In the genomic region with DNA sequence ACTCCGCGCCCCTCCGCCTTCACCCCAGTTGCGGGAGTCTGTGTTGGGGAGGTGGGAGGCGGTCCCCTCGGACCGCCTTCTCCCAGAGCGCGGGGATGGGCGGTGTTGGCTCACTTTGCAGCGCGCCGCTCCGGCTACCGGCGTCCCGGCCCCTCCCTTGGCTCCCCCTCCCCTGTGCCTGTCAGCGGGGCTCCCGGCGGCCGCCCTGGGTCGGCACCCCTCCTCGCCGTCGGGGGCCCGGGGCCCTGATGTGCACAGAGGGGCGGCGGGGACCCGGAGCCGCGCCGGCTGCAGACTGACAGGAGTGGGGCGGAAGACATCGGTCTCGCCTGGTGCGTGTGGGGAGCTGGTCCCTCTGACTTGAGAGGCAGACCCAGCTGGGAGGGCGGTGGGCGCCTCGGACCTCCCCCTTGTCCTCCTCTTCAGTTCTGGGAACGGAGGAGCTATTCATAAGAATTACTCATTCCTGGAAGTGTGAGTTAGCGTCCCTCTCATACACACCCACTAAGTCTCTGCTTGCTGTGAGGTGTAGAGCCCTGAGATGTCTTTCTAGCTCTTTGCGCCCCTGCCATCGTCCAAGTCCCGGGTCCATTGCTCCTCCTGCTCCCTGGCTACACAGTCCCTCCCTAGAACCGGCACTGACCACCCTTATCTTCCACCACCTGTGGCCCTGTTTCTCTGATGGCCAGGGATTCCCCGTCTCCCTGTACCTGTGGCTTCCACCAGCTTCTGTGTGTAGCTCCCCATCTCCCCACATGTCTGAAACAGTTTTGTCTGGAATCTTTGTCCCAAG, we compare ENCODE assay signal across 1 cellular context.
A peak's percentile ranks its signal among the peaks of the same experiment; 100 is the strongest.
TF ChIP-seq lines count a peak whose summit lies in the region.

No MANE protein-coding gene starts in this region.

TF ChIP-seq in endothelial cell of umbilical vein, 7 proteins besides CTCF, POLR2A, EP300 and RAD21:
- TF ChIP-seq POLR2AphosphoS5 (IDR thresholded peaks at IDR 0.05; ENCODE audit: insufficient read depth, low read depth, low read length) (no peak), EZH2 (IDR thresholded peaks at IDR 0.05; ENCODE audit: borderline replicate concordance, low read depth, low read length, severe bottlenecking) (peak; percentile 67)
